8 cellular contexts compared by ENCODE assay signal in the genomic region with DNA sequence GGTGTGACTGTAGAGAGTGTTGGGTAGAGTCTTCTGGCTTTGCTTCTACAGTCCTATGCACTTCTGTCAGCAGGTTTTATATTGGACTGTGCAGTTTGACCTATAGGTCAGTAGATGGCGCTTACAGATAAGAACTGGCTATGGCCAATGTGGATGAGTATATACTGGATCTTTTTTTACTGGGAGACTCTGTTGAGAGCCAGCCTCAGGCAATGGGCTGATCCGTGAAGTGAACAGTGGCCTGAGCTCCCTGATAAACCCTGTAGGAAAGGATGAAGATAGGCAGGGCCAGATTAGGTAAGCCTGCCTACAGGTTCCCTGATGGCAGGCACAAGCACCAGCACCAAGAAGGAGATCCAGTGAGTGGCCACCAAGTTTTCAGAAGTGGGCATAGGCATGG.
DNase-seq lines count a peak whose midpoint lies in the region; ATAC-seq and TF ChIP-seq lines count a peak whose summit lies in the region.

No MANE protein-coding gene starts in this region.

- peak; percentile 40 to 64 (median 50) for TF ChIP-seq CTCF in ascending aorta (IDR thresholded peaks at IDR 0.05)
- peak in 4 of 5 experiments; percentile 4 to 35 (median 23) for TF ChIP-seq CTCF in tibial nerve (IDR thresholded peaks at IDR 0.05)

- H3K36me3 ChIP-seq in ascending aorta (no peaks in the 10 kb centered on the region), tibial nerve (no peaks in the 10 kb centered on the region)

- ATAC-seq in GM18520 (IDR thresholded peaks at IDR 0.05; ENCODE audit: unreplicated experiment) (peak; percentile 94), HG02943 (IDR thresholded peaks at IDR 0.05; ENCODE audit: low read depth, unreplicated experiment) (peak; percentile 79)

- H3K9me3 ChIP-seq in ascending aorta (no peaks in the 10 kb centered on the region), tibial nerve (no peaks in the 10 kb centered on the region)

- no peak for TF ChIP-seq EP300 in tibial nerve (IDR thresholded peaks at IDR 0.05)

- 4 to 9% methylated on average over 2 of the region's 2 CpGs for WGBS in tibial nerve, 2 donors

- intact Hi-C loops in ascending aorta (cut with DNase I): loop anchor here (5.0 to 10.0 kb wide), 3 partner anchors 1243 to 1605 kb away; a partner anchor contains a TSS

- no peak for TF ChIP-seq POLR2A in tibial nerve (IDR thresholded peaks at IDR 0.05)

- H3K4me3 ChIP-seq in ascending aorta (no peak overlapping the region), tibial nerve (no peak overlapping the region)

- H3K27ac ChIP-seq in ascending aorta (no peak overlapping the region), tibial nerve (no peak overlapping the region)

- H3K27me3 ChIP-seq in ascending aorta: no peaks in the 10 kb centered on the region
- H3K27me3 ChIP-seq in tibial nerve: no peaks in the 10 kb centered on the region

- peak; percentile 38 to 47 for DNase-seq in AML-193 (lab: John Stamatoyannopoulos, UW)
- DNase-seq in NCI-H1694 (lab: John Stamatoyannopoulos, UW): peak; percentile 27
- no peak for DNase-seq in ascending aorta (ENCODE audit: low spot score in 2 of 2)
- peak; percentile 70 for DNase-seq in iPS-NIHi7 (ENCODE audit: extremely low spot score)
- no peak for DNase-seq in tibial nerve (ENCODE audit: low spot score in 2 of 2)
- DNase-seq in activated CD4-positive, alpha-beta T cell treated with anti-CD3 and anti-CD28 coated beads, Interleukin-2, amount 50 U/mL, for 1 hour: no peak

- H3K4me1 ChIP-seq in ascending aorta: no peaks in the 10 kb centered on the region
- H3K4me1 ChIP-seq in tibial nerve: no peaks in the 10 kb centered on the region

Comparison
In these comparisons a context has a peak if more than half of its experiments do, and no peak if none do; other contexts are left out.
1. DNase-seq: peak in AML-193 (2 of 2), NCI-H1694 (single experiment) and iPS-NIHi7 (single experiment); none in ascending aorta (0 of 2), tibial nerve (0 of 2) and activated CD4-positive, alpha-beta T cell treated with anti-CD3 and anti-CD28 coated beads, Interleukin-2, amount 50 U/mL, for 1 hour (single experiment).